12 cellular contexts compared by ENCODE assay signal in genomic region chr7:135758531-135758932, GRCh38. TPM values are rescaled to one million over a fixed set of nuclear protein-coding genes. Genes with fewer than 3 reads are reported as not detected.
DNase-seq lines count a peak whose midpoint lies in the region; ATAC-seq and TF ChIP-seq lines count a peak whose summit lies in the region.
"Had no signal": no experiment of that assay in that cellular context is flagged by ENCODE, and none has a peak within 500 bp of the region (broad histone marks: within the 10 kb centered on the region; RNA-seq: fewer than 3 reads in every experiment).

No MANE protein-coding gene starts in this region.

- ATAC-seq in effector memory CD8-positive, alpha-beta T cell (replicated peaks), result no peak
- ATAC-seq in GM18867 (IDR thresholded peaks at IDR 0.05; ENCODE audit: unreplicated experiment), result no peak

- no peaks in the 10 kb centered on the region for H3K4me1 Mint-ChIP-seq in effector memory CD8-positive, alpha-beta T cell (ENCODE audit: low read depth in 2 of 2)

- peak overlapping the region; percentile 37 for H3K4me3 ChIP-seq in AG09309 (ENCODE audit: control insufficient read depth, low read depth, low read length)
- H3K4me3 ChIP-seq in WI38 (ENCODE audit: low read depth, low read length), result 0 out of 2 replicates have a peak overlapping the region, but pooled peaks have one; percentile 2

- H3K27me3 Mint-ChIP-seq in effector memory CD8-positive, alpha-beta T cell, result peaks cover 56 to 73% of the 10 kb centered on the region in 2 donors

- H3K4me3 Mint-ChIP-seq in effector memory CD8-positive, alpha-beta T cell, result no peak overlapping the region
- H3K4me3 Mint-ChIP-seq: activated naive CD8-positive, alpha-beta T cell treated with anti-CD3 and anti-CD28 coated beads, Interleukin-2, amount 10 ng/mL, durations not matched to agents 7 days and 5 days had no signal

- TF ChIP-seq CTCF in AG09309 (IDR thresholded peaks at IDR 0.05; ENCODE audit: control insufficient read depth, insufficient read depth, low read depth, low read length, missing control alignments), result no peak
- no peak for TF ChIP-seq CTCF in WI38 (IDR thresholded peaks at IDR 0.05; ENCODE audit: low read depth, low read length)

- intact Hi-C loops in head of caudate nucleus (cut with DNase I), result no loop called here
- intact Hi-C loops in posterior vena cava (cut with DNase I), result no loop called here

- DNase-seq in AG09309 (ENCODE audit: low read depth) (no peak), head of caudate nucleus (peak; percentile 33 to 91 (median 74)), posterior vena cava (ENCODE audit: low spot score) (peak; percentile 87), D341Med (ENCODE audit: low spot score) (no peak), ecto neural progenitor cell (ENCODE audit: low spot score) (no peak)
- DNase-seq in effector memory CD8-positive, alpha-beta T cell, result no peak
- DNase-seq: activated CD4-positive, CD25-positive, alpha-beta regulatory T cell treated with anti-CD3 and anti-CD28 coated beads, Interleukin-2, amount 50 U/mL, for 72 hours; activated naive CD8-positive, alpha-beta T cell treated with anti-CD3 and anti-CD28 coated beads, Interleukin-2, amount 10 ng/mL, durations not matched to agents 7 days and 5 days; GOT3 had no signal

- H3K9me3 Mint-ChIP-seq in effector memory CD8-positive, alpha-beta T cell, result no peaks in the 10 kb centered on the region
- H3K9me3 Mint-ChIP-seq: activated naive CD8-positive, alpha-beta T cell treated with anti-CD3 and anti-CD28 coated beads, Interleukin-2, amount 10 ng/mL, durations not matched to agents 7 days and 5 days had no signal

- H3K27ac Mint-ChIP-seq in effector memory CD8-positive, alpha-beta T cell, result no peak overlapping the region
- H3K27ac Mint-ChIP-seq: activated naive CD8-positive, alpha-beta T cell treated with anti-CD3 and anti-CD28 coated beads, Interleukin-2, amount 10 ng/mL, durations not matched to agents 7 days and 5 days had no signal

- peaks cover 2% of the 10 kb centered on the region for H3K36me3 Mint-ChIP-seq in effector memory CD8-positive, alpha-beta T cell (ENCODE audit: insufficient read depth)
- H3K36me3 Mint-ChIP-seq: activated naive CD8-positive, alpha-beta T cell treated with anti-CD3 and anti-CD28 coated beads, Interleukin-2, amount 10 ng/mL, durations not matched to agents 7 days and 5 days had no signal

RNA-seq across cellular contexts. Expression of gene FAM180A, which starts 9.9 kb away (rescaled TPM):
- 10 to 100 TPM; 11.9 to 38.1 TPM for total RNA-seq in posterior vena cava
- total RNA-seq: activated naive CD8-positive, alpha-beta T cell treated with anti-CD3 and anti-CD28 coated beads, Interleukin-2, amount 10 ng/mL, durations not matched to agents 7 days and 5 days; temporal lobe had no signal

RNA-seq across cellular contexts. Expression of gene SLC13A4, which starts 30.5 kb away (rescaled TPM):
- total RNA-seq in posterior vena cava, result under 1 TPM in 1 of 2 donors, not detected in 1; 0.62 TPM
- total RNA-seq: activated naive CD8-positive, alpha-beta T cell treated with anti-CD3 and anti-CD28 coated beads, Interleukin-2, amount 10 ng/mL, durations not matched to agents 7 days and 5 days had no signal

Comparison
In these comparisons a context has a peak if more than half of its experiments do, and no peak if none do; other contexts are left out.
1. DNase-seq: peak in head of caudate nucleus (42 of 42) and posterior vena cava (single experiment); none in AG09309 (single experiment), D341Med (single experiment), effector memory CD8-positive, alpha-beta T cell (0 of 3) and ecto neural progenitor cell (single experiment).